Comparison of ENCODE assay signal across 12 cellular contexts in the genomic region with DNA sequence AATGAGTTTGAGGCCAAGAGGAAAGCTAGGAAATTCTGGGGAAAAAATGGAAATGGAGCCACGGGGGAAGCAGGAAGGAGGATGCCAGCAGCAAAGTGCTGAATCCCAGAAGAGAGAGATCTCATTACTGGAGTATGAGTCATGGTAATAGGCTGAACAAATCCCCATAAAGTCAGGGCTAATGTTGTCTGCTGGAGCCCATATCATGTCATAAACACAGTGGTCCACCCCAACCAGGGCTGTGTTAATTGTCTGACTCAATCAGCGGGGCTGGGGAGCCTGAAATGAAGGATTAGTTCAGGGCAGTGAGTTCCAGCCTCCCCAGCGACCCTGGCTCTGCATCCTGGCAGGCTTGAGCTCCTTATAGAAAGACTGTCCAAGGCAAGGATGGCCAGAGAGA.
DNase-seq lines count a peak whose midpoint lies in the region; FAIRE-seq and TF ChIP-seq lines count a peak whose summit lies in the region.
"Had no signal": no experiment of that assay in that cellular context is flagged by ENCODE, and none has a peak within 500 bp of the region (broad histone marks: within the 10 kb centered on the region; RNA-seq: fewer than 3 reads in every experiment).

No MANE protein-coding gene starts in this region.

- peaks cover 10% of the 10 kb centered on the region for H3K27me3 Mint-ChIP-seq in progenitor cell of endocrine pancreas

- no peak for TF ChIP-seq POLR2A in adrenal gland (IDR thresholded peaks at IDR 0.05)

- H3K27me3 ChIP-seq in small intestine (ENCODE audit: control insufficient read depth in 2 of 2, insufficient read depth in 2 of 2, low read length in 2 of 2) (no peaks in the 10 kb centered on the region), adrenal gland (no peaks in the 10 kb centered on the region)
- H3K27me3 ChIP-seq: cardiac muscle cell had no signal

- POLR2A ChIA-PET in HEK293T (lab: Yijun Ruan, JAX), result no interaction called here
- POLR2A ChIA-PET in RWPE1 (lab: Yijun Ruan, JAX; ENCODE audit: low non-redundant PET), result no interaction called here

- WGBS in small intestine, 3 donors, result 29 to 51% (median 33%) methylated on average over 3 of the region's 3 CpGs
- WGBS in adrenal gland, 4 donors, result 49 to 72% (median 63%) methylated on average over 3 of the region's 3 CpGs

- no peak overlapping the region for H3K27ac Mint-ChIP-seq in progenitor cell of endocrine pancreas
- H3K27ac Mint-ChIP-seq: stimulated activated effector memory CD8-positive, alpha-beta T cell treated with anti-CD3 and anti-CD28 coated beads, Interleukin-12 subunit alpha, Interleukin-12 subunit beta, amount 100 ng/mL, for 72 hours; T-helper 1 cell treated with Interleukin-12 subunit alpha and Interleukin-12 subunit beta and Interleukin-4 antibody, amounts not matched to agents 30 μg/mL and 1 μg/mL, for 36 hours had no signal

- H3K27ac ChIP-seq in RWPE1 (no peak overlapping the region; the same call in 1 of the 2 replicates), small intestine (ENCODE audit: low read depth in 1 of 2, low read length in 1 of 2) (no peak overlapping the region), adrenal gland (no peak overlapping the region)
- H3K27ac ChIP-seq: cardiac muscle cell had no signal

- no peaks in the 10 kb centered on the region for H3K36me3 Mint-ChIP-seq in progenitor cell of endocrine pancreas (ENCODE audit: insufficient read depth)
- H3K36me3 Mint-ChIP-seq: stimulated activated effector memory CD8-positive, alpha-beta T cell treated with anti-CD3 and anti-CD28 coated beads, Interleukin-12 subunit alpha, Interleukin-12 subunit beta, amount 100 ng/mL, for 72 hours had no signal

- H3K4me3 ChIP-seq in fibroblast of villous mesenchyme (ENCODE audit: low read depth, low read length) (no peak overlapping the region), small intestine (ENCODE audit: low read depth in 1 of 2, low read length in 2 of 2) (no peak overlapping the region), adrenal gland (no peak overlapping the region)
- H3K4me3 ChIP-seq: cardiac muscle cell had no signal

- intact Hi-C loops in adrenal gland (cut with DNase I), result no loop called here

- no peaks in the 10 kb centered on the region for H3K9me3 ChIP-seq in small intestine (ENCODE audit: control insufficient read depth, low read depth)
- H3K9me3 ChIP-seq in adrenal gland (replicated peaks in 1 of 3), result no peaks in the 10 kb centered on the region

- H3K4me1 ChIP-seq in small intestine (ENCODE audit: control insufficient read depth in 2 of 2, insufficient read depth in 1 of 2, low read depth in 1 of 2, low read length in 1 of 2) (no peaks in the 10 kb centered on the region), adrenal gland (replicated peaks in 1 of 2) (peaks cover 0 to under 1% of the 10 kb centered on the region in 2 donors)

- TF ChIP-seq CTCF in RWPE1 (conservative IDR thresholded peaks at IDR 0.05; ENCODE audit: low read depth) (no peak), fibroblast of villous mesenchyme (IDR thresholded peaks at IDR 0.05; ENCODE audit: insufficient read depth, low read depth, low read length) (no peak), progenitor cell of endocrine pancreas (IDR thresholded peaks at IDR 0.05; ENCODE audit: unreplicated experiment) (no peak), adrenal gland (IDR thresholded peaks at IDR 0.05) (no peak)

- CTCF ChIA-PET in HEK293T (lab: Yijun Ruan, JAX) (no interaction called here), RWPE1 (lab: Yijun Ruan, JAX) (no interaction called here)

- FAIRE-seq in small intestine (lab: Jason Lieb, UNC), result no peak
- FAIRE-seq: H1 had no signal

- H3K9me3 Mint-ChIP-seq in progenitor cell of endocrine pancreas (ENCODE audit: low read depth), result no peaks in the 10 kb centered on the region
- H3K9me3 Mint-ChIP-seq: stimulated activated effector memory CD8-positive, alpha-beta T cell treated with anti-CD3 and anti-CD28 coated beads, Interleukin-12 subunit alpha, Interleukin-12 subunit beta, amount 100 ng/mL, for 72 hours; T-helper 1 cell treated with Interleukin-12 subunit alpha and Interleukin-12 subunit beta and Interleukin-4 antibody, amounts not matched to agents 30 μg/mL and 1 μg/mL, for 36 hours had no signal

- H3K36me3 ChIP-seq in small intestine (ENCODE audit: control insufficient read depth in 2 of 2, insufficient read depth in 2 of 2, low read length in 2 of 2) (no peaks in the 10 kb centered on the region), adrenal gland (replicated peaks in 1 of 2) (no peaks in the 10 kb centered on the region)
- H3K36me3 ChIP-seq: cardiac muscle cell had no signal

- DNase-seq in HEK293T (ENCODE audit: extremely low spot score) (peak; percentile 7), RWPE1 (ENCODE audit: low spot score) (peak; percentile 47), fibroblast of villous mesenchyme (ENCODE audit: low read depth) (peak; percentile 62), small intestine (peak; percentile 8), cerebellar nuclear complex (lab: John Stamatoyannopoulos, UW) (no peak), progenitor cell of endocrine pancreas (ENCODE audit: low spot score, unreplicated experiment) (no peak), adrenal gland (no peak)
- DNase-seq: NCI-H526 had no signal

- no peaks in the 10 kb centered on the region for H3K4me1 Mint-ChIP-seq in progenitor cell of endocrine pancreas (ENCODE audit: low read depth)

- no peak overlapping the region for H3K4me3 Mint-ChIP-seq in progenitor cell of endocrine pancreas (ENCODE audit: low read depth)
- H3K4me3 Mint-ChIP-seq: stimulated activated effector memory CD8-positive, alpha-beta T cell treated with anti-CD3 and anti-CD28 coated beads, Interleukin-12 subunit alpha, Interleukin-12 subunit beta, amount 100 ng/mL, for 72 hours; T-helper 1 cell treated with Interleukin-12 subunit alpha and Interleukin-12 subunit beta and Interleukin-4 antibody, amounts not matched to agents 30 μg/mL and 1 μg/mL, for 36 hours had no signal

TF ChIP-seq in HEK293T, 16 proteins besides CTCF, POLR2A, EP300 and RAD21:
- TF ChIP-seq TARDBP (IDR thresholded peaks at IDR 0.05) (no peak), SUZ12 (IDR thresholded peaks at IDR 0.05) (no peak)

Comparison
In these comparisons a context has a peak if more than half of its experiments do, and no peak if none do; other contexts are left out.
1. DNase-seq: peak in HEK293T (single experiment), RWPE1 (single experiment), fibroblast of villous mesenchyme (single experiment) and small intestine (single experiment); none in cerebellar nuclear complex (0 of 2), progenitor cell of endocrine pancreas (single experiment) and adrenal gland (0 of 7).